22 cellular contexts compared by ENCODE assay signal in genomic region chr16:49839462-49839825, GRCh38. TPM values are rescaled to one million over a fixed set of nuclear protein-coding genes. Genes with fewer than 3 reads are reported as not detected.
A peak's percentile ranks its signal among the peaks of the same experiment; 100 is the strongest.
DNase-seq lines count a peak whose midpoint lies in the region; ATAC-seq and TF ChIP-seq lines count a peak whose summit lies in the region.
"Had no signal": no experiment of that assay in that cellular context is flagged by ENCODE, and none has a peak within 500 bp of the region (broad histone marks: within the 10 kb centered on the region; RNA-seq: fewer than 3 reads in every experiment).

No MANE protein-coding gene starts in this region.

- H3K36me3 ChIP-seq in right atrium auricular region (no peaks in the 10 kb centered on the region), gastroesophageal sphincter (no peaks in the 10 kb centered on the region), osteoblast (ENCODE audit: insufficient read depth, low read length) (no peaks in the 10 kb centered on the region), SJCRH30 (no peaks in the 10 kb centered on the region)
- H3K36me3 ChIP-seq: upper lobe of right lung had no signal

- no peak overlapping the region for H3K4me2 ChIP-seq in osteoblast (ENCODE audit: insufficient read depth, low read length)

- no peak overlapping the region for H2AFZ ChIP-seq in osteoblast (ENCODE audit: low read length)

- H3K4me3 ChIP-seq in right atrium auricular region (no peak overlapping the region), gastroesophageal sphincter (no peak overlapping the region), osteoblast (ENCODE audit: insufficient read depth, low read length) (no peak overlapping the region), SJCRH30 (no peak overlapping the region), foreskin fibroblast (ENCODE audit: low read depth in 1 of 2, low read length in 2 of 2) (no peak overlapping the region)
- H3K4me3 ChIP-seq: lung, upper lobe of right lung had no signal

- no peaks in the 10 kb centered on the region for H3K79me2 ChIP-seq in osteoblast (ENCODE audit: insufficient read depth, low read length)

- TF ChIP-seq EP300 in gastroesophageal sphincter (IDR thresholded peaks at IDR 0.05): no peak

- no peak for TF ChIP-seq CTCF in right atrium auricular region (IDR thresholded peaks at IDR 0.05)
- no peak for TF ChIP-seq CTCF in gastroesophageal sphincter (IDR thresholded peaks at IDR 0.05)
- no peak for TF ChIP-seq CTCF in osteoblast (IDR thresholded peaks at IDR 0.05; ENCODE audit: extremely low read depth, low read depth, low read length)
- TF ChIP-seq CTCF in foreskin fibroblast (IDR thresholded peaks at IDR 0.05; ENCODE audit: low read depth, low read length): no peak

- H3K9me3 ChIP-seq in right atrium auricular region (no peaks in the 10 kb centered on the region), gastroesophageal sphincter (no peaks in the 10 kb centered on the region), osteoblast (ENCODE audit: low read depth, low read length) (no peaks in the 10 kb centered on the region), SJCRH30 (replicated peaks) (no peaks in the 10 kb centered on the region)
- H3K9me3 ChIP-seq: upper lobe of right lung had no signal

- intact Hi-C loops in left ventricle myocardium superior (cut with micrococcal nuclease): no loop called here

- no CpG with 5 or more reads among the region's 11 CpGs for WGBS in gastroesophageal sphincter (ENCODE audit: low coverage in 1 of 2), 2 donors

- no peak for TF ChIP-seq POLR2A in gastroesophageal sphincter (IDR thresholded peaks at IDR 0.05)

- H3K27me3 ChIP-seq in right atrium auricular region: no peaks in the 10 kb centered on the region
- peaks cover 5% of the 10 kb centered on the region for H3K27me3 ChIP-seq in gastroesophageal sphincter
- no peaks in the 10 kb centered on the region for H3K27me3 ChIP-seq in osteoblast (ENCODE audit: insufficient read depth, low read length)
- no peaks in the 10 kb centered on the region for H3K27me3 ChIP-seq in SJCRH30

- ATAC-seq in left ventricle myocardium superior: no peak
- ATAC-seq in gastroesophageal sphincter: no peak
- ATAC-seq in HG02610 (IDR thresholded peaks at IDR 0.05; ENCODE audit: unreplicated experiment): no peak
- ATAC-seq in HG03460 (IDR thresholded peaks at IDR 0.05; ENCODE audit: unreplicated experiment): no peak
- ATAC-seq: activated CD8-positive, alpha-beta memory T cell treated with anti-CD3 and anti-CD28 coated beads, Interleukin-2, amount 10 ng/mL, durations not matched to agents 7 days and 5 days; effector memory CD8-positive, alpha-beta T cell; HepG2; naive thymus-derived CD4-positive, alpha-beta T cell; stimulated activated memory B cell treated with anti-CD40 and anti-IgM and Interleukin-4, amounts not matched to agents 10 μg/mL and 1 μg/mL and 100 μg/mL, for 72 hours; upper lobe of right lung had no signal

- no peaks in the 10 kb centered on the region for H4K20me1 ChIP-seq in osteoblast (ENCODE audit: insufficient read depth, low read length)

- peak overlapping the region in 1 of 2 donors; percentile 58 for H3K27ac ChIP-seq in right atrium auricular region
- peak overlapping the region in 3 of 4 donors; percentile 70 to 92 (median 84) for H3K27ac ChIP-seq in gastroesophageal sphincter
- no peak overlapping the region for H3K27ac ChIP-seq in osteoblast (ENCODE audit: low read depth, low read length)
- H3K27ac ChIP-seq in SJCRH30: no peak overlapping the region
- H3K27ac ChIP-seq: upper lobe of right lung had no signal

- H3K4me1 ChIP-seq in right atrium auricular region (peaks cover 0 to 56% of the 10 kb centered on the region in 2 donors), gastroesophageal sphincter (peaks cover 0 to 72% (median 36%) of the 10 kb centered on the region in 3 donors), osteoblast (ENCODE audit: insufficient read depth, low read length) (peaks cover 18% of the 10 kb centered on the region), SJCRH30 (peaks cover 15% of the 10 kb centered on the region)

- DNase-seq in left ventricle myocardium superior (peak; percentile 44), right atrium auricular region (ENCODE audit: low spot score) (no peak), osteoblast (ENCODE audit: insufficient read length, low spot score, missing footprints) (peak; percentile 90), SJCRH30 (no peak), foreskin fibroblast (no peak)
- DNase-seq: activated CD4-positive, CD25-positive, alpha-beta regulatory T cell treated with anti-CD3 and anti-CD28 coated beads, Interleukin-2, amount 50 U/mL, for 72 hours; activated CD8-positive, alpha-beta memory T cell treated with anti-CD3 and anti-CD28 coated beads, Interleukin-2, amount 10 ng/mL, durations not matched to agents 7 days and 5 days; amniotic stem cell; CD4-positive, CD25-positive, alpha-beta regulatory T cell; effector memory CD8-positive, alpha-beta T cell; naive thymus-derived CD4-positive, alpha-beta T cell; NCI-H187 treated with DMSO at 0.1 percent for 48 hours; OCI-M1; upper lobe of right lung had no signal

RNA-seq across cellular contexts. Expression of gene ZNF423, which starts 16.5 kb away (rescaled TPM):
- total RNA-seq in left ventricle myocardium superior: 7.8 TPM
- 10 to 100 TPM in 1 of 2 donors, 1 to 10 TPM in 1; 8.5 to 10.7 TPM for total RNA-seq in right atrium auricular region
- 10 to 100 TPM in 1 of 4 donors, 1 to 10 TPM in 3; 7.0 to 19.7 (median 8.4) TPM for total RNA-seq in gastroesophageal sphincter
- total RNA-seq in osteoblast: 11.6 and 18.3 TPM in 2 replicates
- total RNA-seq in SJCRH30 (2014; rRNA removed; shearing (Covaris generic)): 6.7 and 7.9 TPM in 2 replicates
- total RNA-seq: activated CD8-positive, alpha-beta memory T cell treated with anti-CD3 and anti-CD28 coated beads, Interleukin-2, amount 10 ng/mL, durations not matched to agents 7 days and 5 days; activated T-helper 2 cell treated with anti-CD3 and anti-CD28 coated beads, Interferon-gamma antibody, Interleukin-2, Interleukin-4, amounts not matched to agents 10 μg/mL and 5 μg/mL and 100 μg/mL, durations not matched to agents 14 hours and 24 hours and 36 hours; naive thymus-derived CD4-positive, alpha-beta T cell; SK-MEL-5 had no signal

Comparison
In these comparisons a context has a peak if more than half of its experiments do, and no peak if none do; other contexts are left out.
1. DNase-seq: peak in left ventricle myocardium superior (single experiment) and osteoblast (single experiment); none in right atrium auricular region (single experiment), SJCRH30 (0 of 2) and foreskin fibroblast (0 of 2).
2. H3K27ac ChIP-seq: peak in gastroesophageal sphincter (3 of 4); none in osteoblast (single experiment) and SJCRH30 (single experiment).